In the genomic region with DNA sequence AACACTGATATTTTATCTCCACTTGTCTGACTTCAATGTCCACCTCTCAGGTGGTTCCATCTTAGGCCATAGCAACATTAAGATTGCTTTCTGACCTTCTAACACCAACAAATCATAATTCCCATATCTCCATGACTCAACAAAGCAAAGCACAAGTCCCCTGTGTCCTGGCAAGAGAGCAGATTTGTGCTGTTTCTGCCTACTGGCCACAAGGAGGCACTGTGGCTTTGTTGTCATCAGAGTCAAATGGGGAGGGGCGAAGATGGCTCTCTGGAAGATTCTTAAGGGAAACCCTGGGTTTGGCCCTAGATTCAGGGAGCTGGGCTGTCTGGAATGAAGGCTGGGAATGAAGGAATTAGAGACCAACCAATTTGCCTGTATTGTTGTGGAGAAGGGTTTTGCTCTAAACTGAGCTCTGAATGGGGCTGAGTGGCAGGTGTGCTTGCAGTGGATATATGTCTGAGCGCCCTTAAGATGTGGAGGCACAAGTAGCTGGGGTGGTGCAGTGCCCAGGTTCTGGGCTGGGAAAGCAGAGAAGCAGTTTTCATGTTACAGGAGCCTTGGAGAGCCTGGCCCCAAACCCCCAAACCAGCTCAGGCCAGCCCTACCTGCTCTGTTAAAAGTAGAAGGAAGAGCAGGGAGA, we compare ENCODE assay signal across 8 cellular contexts.
DNase-seq lines count a peak whose midpoint lies in the region; ATAC-seq, FAIRE-seq and TF ChIP-seq lines count a peak whose summit lies in the region.

No MANE protein-coding gene starts in this region.

- in situ Hi-C loops in brain microvascular endothelial cell (cut with HindIII; ENCODE audit: low pct_ligation_motif_present, low sequenced_read_pairs): no loop called here

- ATAC-seq in GM19023 (IDR thresholded peaks at IDR 0.05; ENCODE audit: unreplicated experiment): peak; percentile 69
- ATAC-seq in HG03095 (IDR thresholded peaks at IDR 0.05; ENCODE audit: unreplicated experiment): peak; percentile 70

- no peak overlapping the region for H3K4me3 ChIP-seq in brain microvascular endothelial cell (ENCODE audit: low read depth, low read length)

- no peaks in the 10 kb centered on the region for H3K27me3 ChIP-seq in brain microvascular endothelial cell (replicated peaks)

- no peaks in the 10 kb centered on the region for H3K36me3 ChIP-seq in brain microvascular endothelial cell (replicated peaks)

- peak; percentile 92 for TF ChIP-seq CTCF in brain microvascular endothelial cell (IDR thresholded peaks at IDR 0.05; ENCODE audit: low read depth, low read length, missing control alignments)

- no peak overlapping the region for H3K27ac ChIP-seq in brain microvascular endothelial cell

- peak; percentile 17 for DNase-seq in COR-L47 (lab: John Stamatoyannopoulos, UW)
- DNase-seq in RCC 7860 (ENCODE audit: low spot score): peak; percentile 46
- peak; percentile 54 for DNase-seq in brain microvascular endothelial cell
- DNase-seq in lung microvascular endothelial cell (ENCODE audit: low read depth in 2 of 2): peak; percentile 56 to 74
- DNase-seq in NCI-H1048 (lab: John Stamatoyannopoulos, UW): no peak
- no peak for DNase-seq in mesenteric fat pad (ENCODE audit: low spot score)

- no peak for FAIRE-seq in RCC 7860 (lab: Jason Lieb, UNC)

Comparison
In these comparisons a context has a peak if more than half of its experiments do, and no peak if none do; other contexts are left out.
1. DNase-seq: peak in COR-L47 (single experiment), RCC 7860 (single experiment), brain microvascular endothelial cell (single experiment) and lung microvascular endothelial cell (2 of 2); none in NCI-H1048 (single experiment) and mesenteric fat pad (single experiment).